ENCODE assay signal across 19 cellular contexts in genomic region chr3:167885277-167885676, GRCh38.
"Had no signal": no experiment of that assay in that cellular context is flagged by ENCODE, and none has a peak within 500 bp of the region (broad histone marks: within the 10 kb centered on the region; RNA-seq: fewer than 3 reads in every experiment).

No MANE protein-coding gene starts in this region.

- H3K36me3 ChIP-seq: adrenal gland, breast epithelium, gastroesophageal sphincter, neural progenitor cell, sigmoid colon, stomach had no signal

- H3K36me3 Mint-ChIP-seq: activated naive CD4-positive, alpha-beta T cell treated with anti-CD3 and anti-CD28 coated beads, Interleukin-2, amount 50 U/mL, for 72 hours; naive thymus-derived CD4-positive, alpha-beta T cell; neural progenitor cell; stimulated activated effector memory CD8-positive, alpha-beta T cell treated with anti-CD3 and anti-CD28 coated beads, Interleukin-12 subunit alpha, Interleukin-12 subunit beta, amount 100 ng/mL, for 72 hours had no signal

- ATAC-seq: activated naive CD4-positive, alpha-beta T cell treated with anti-CD3 and anti-CD28 coated beads, Interleukin-2, amount 50 U/mL, for 72 hours; gastroesophageal sphincter; left cardiac atrium; naive thymus-derived CD4-positive, alpha-beta T cell; psoas muscle; stimulated activated effector memory CD8-positive, alpha-beta T cell treated with anti-CD3 and anti-CD28 coated beads, Interleukin-12 subunit alpha, Interleukin-12 subunit beta, amount 100 ng/mL, for 72 hours had no signal

- H3K4me3 Mint-ChIP-seq: naive thymus-derived CD4-positive, alpha-beta T cell; neural progenitor cell; stimulated activated effector memory CD8-positive, alpha-beta T cell treated with anti-CD3 and anti-CD28 coated beads, Interleukin-12 subunit alpha, Interleukin-12 subunit beta, amount 100 ng/mL, for 72 hours had no signal

- H3K9me3 ChIP-seq: adrenal gland, breast epithelium, gastroesophageal sphincter, psoas muscle, sigmoid colon, stomach had no signal

- H3K9me3 Mint-ChIP-seq: activated naive CD4-positive, alpha-beta T cell treated with anti-CD3 and anti-CD28 coated beads, Interleukin-2, amount 50 U/mL, for 72 hours; naive thymus-derived CD4-positive, alpha-beta T cell; neural progenitor cell; stimulated activated effector memory CD8-positive, alpha-beta T cell treated with anti-CD3 and anti-CD28 coated beads, Interleukin-12 subunit alpha, Interleukin-12 subunit beta, amount 100 ng/mL, for 72 hours had no signal

- H3K4me1 Mint-ChIP-seq: stimulated activated effector memory CD8-positive, alpha-beta T cell treated with anti-CD3 and anti-CD28 coated beads, Interleukin-12 subunit alpha, Interleukin-12 subunit beta, amount 100 ng/mL, for 72 hours had no signal

- H3K4me2 ChIP-seq: neural progenitor cell had no signal

- H3K4me3 ChIP-seq: adrenal gland, breast epithelium, coronary artery, gastroesophageal sphincter, neural progenitor cell, psoas muscle, sigmoid colon, stomach had no signal

- H3K4me1 ChIP-seq: adrenal gland, breast epithelium, neural progenitor cell, psoas muscle had no signal

- H3K27ac Mint-ChIP-seq: activated naive CD4-positive, alpha-beta T cell treated with anti-CD3 and anti-CD28 coated beads, Interleukin-2, amount 50 U/mL, for 72 hours; naive thymus-derived CD4-positive, alpha-beta T cell; neural progenitor cell; stimulated activated effector memory CD8-positive, alpha-beta T cell treated with anti-CD3 and anti-CD28 coated beads, Interleukin-12 subunit alpha, Interleukin-12 subunit beta, amount 100 ng/mL, for 72 hours had no signal

- DNase-seq: activated CD4-positive, alpha-beta T cell treated with anti-CD3 and anti-CD28 coated beads for 1 hour; activated CD8-positive, alpha-beta memory T cell treated with anti-CD3 and anti-CD28 coated beads for 24 hours; activated gamma-delta T cell treated with Interleukin-2 at 50 U/mL for 16 hours; adrenal gland; erythroblast; left cardiac atrium; mesenchymal stem cell; naive thymus-derived CD4-positive, alpha-beta T cell; psoas muscle; sigmoid colon; stimulated activated CD4-positive, alpha-beta T cell treated with anti-CD3 and anti-CD28 coated beads, Interleukin-4, amount 100 ng/mL, for 24 hours; stomach; trophoblast cell had no signal

- H3K27ac ChIP-seq: adrenal gland, breast epithelium, coronary artery, gastroesophageal sphincter, neural progenitor cell, psoas muscle, sigmoid colon, stomach had no signal

- H3K27me3 ChIP-seq: adrenal gland, breast epithelium, gastroesophageal sphincter, neural progenitor cell, sigmoid colon, stomach had no signal
